ENCODE assay signal across 24 cellular contexts in genomic region chr19:13681509-13681908, GRCh38.
DNase-seq lines count a peak whose midpoint lies in the region; TF ChIP-seq lines count a peak whose summit lies in the region.
"Had no signal": no experiment of that assay in that cellular context is flagged by ENCODE, and none has a peak within 500 bp of the region (broad histone marks: within the 10 kb centered on the region; RNA-seq: fewer than 3 reads in every experiment).

No MANE protein-coding gene starts in this region.

- no peak overlapping the region for H3K27ac ChIP-seq in trophoblast cell (ENCODE audit: low read depth, low read length)
- H3K27ac ChIP-seq: A549, cardiac muscle cell, heart right ventricle, neural progenitor cell had no signal

- no peak overlapping the region for H3K4me2 ChIP-seq in trophoblast cell (ENCODE audit: low read length)
- H3K4me2 ChIP-seq: A549, neural progenitor cell had no signal

- no CpG with 5 or more reads among the region's 3 CpGs for WGBS in trophoblast cell (ENCODE audit: extremely low coverage, insufficient coverage, insufficient read length)

- no peak overlapping the region for H2BK120ac ChIP-seq in trophoblast cell (ENCODE audit: insufficient read depth, low read length, poor library complexity)

- DNase-seq in AG09319 (ENCODE audit: extremely low read depth, low read depth) (peak; percentile 23), GOT3 (lab: John Stamatoyannopoulos, UW) (peak; percentile 15), SW480 (ENCODE audit: low spot score) (peak; percentile 50), fibroblast of mammary gland (ENCODE audit: low read depth) (peak; percentile 65), trophoblast cell (no peak), HK-2 (ENCODE audit: unreplicated experiment) (no peak), NCI-H187 (lab: John Stamatoyannopoulos, UW) (no peak)
- no peak for DNase-seq in stimulated activated naive CD4-positive, alpha-beta T cell (lab: John Stamatoyannopoulos, UW)
- DNase-seq: activated CD4-positive, alpha-beta T cell treated with anti-CD3 and anti-CD28 coated beads for 36 hours; anterior cingulate cortex; BE2C; DMS53; foreskin fibroblast; heart right ventricle; Kasumi-1; NCI-H1436 treated with DMSO at 0.1 percent for 48 hours; NCI-H446 treated with DMSO at 0.1 percent for 48 hours; Right ventricle myocardium superior; stimulated activated CD8-positive, alpha-beta memory T cell treated with anti-CD3 and anti-CD28 coated beads, Interleukin-4, amount 100 ng/mL, for 48 hours; stimulated activated naive CD8-positive, alpha-beta T cell treated with anti-CD3 and anti-CD28 coated beads, Interleukin-15, amount 100 ng/mL, for 72 hours had no signal

- no peak overlapping the region for H4K91ac ChIP-seq in trophoblast cell (ENCODE audit: low read depth, low read length)

- no peaks in the 10 kb centered on the region for H3K79me2 ChIP-seq in trophoblast cell (ENCODE audit: control insufficient read depth, insufficient read depth, low read length, poor library complexity)

- H4K8ac ChIP-seq in trophoblast cell (ENCODE audit: low read depth, low read length): no peak overlapping the region

- H3K36me3 ChIP-seq in trophoblast cell (ENCODE audit: control insufficient read depth in 1 of 2, insufficient read depth in 2 of 2, low read length in 2 of 2): no peaks in the 10 kb centered on the region
- H3K36me3 ChIP-seq: BE2C, cardiac muscle cell, HAP-1, heart right ventricle, neural progenitor cell had no signal

- no peak overlapping the region for H3K4ac ChIP-seq in trophoblast cell (ENCODE audit: low read depth, low read length)

- H3K18ac ChIP-seq in trophoblast cell (ENCODE audit: low read length): no peak overlapping the region

- H2BK12ac ChIP-seq in trophoblast cell (ENCODE audit: low read length): no peak overlapping the region

- no peaks in the 10 kb centered on the region for H3K79me1 ChIP-seq in trophoblast cell (ENCODE audit: low read length)

- H3K9ac ChIP-seq in trophoblast cell (ENCODE audit: low read length): no peak overlapping the region
- H3K9ac ChIP-seq: neural progenitor cell had no signal

- H3K27me3 ChIP-seq in trophoblast cell (ENCODE audit: insufficient read depth, low read length): no peaks in the 10 kb centered on the region
- H3K27me3 ChIP-seq: BE2C, cardiac muscle cell, neural progenitor cell had no signal

- TF ChIP-seq CTCF in AG09319 (IDR thresholded peaks at IDR 0.05; ENCODE audit: low read depth, low read length) (no peak), fibroblast of mammary gland (conservative IDR thresholded peaks at IDR 0.05; ENCODE audit: control insufficient read depth, insufficient read depth, low read depth, low read length) (no peak)

- H3K9me3 ChIP-seq in trophoblast cell (ENCODE audit: insufficient read depth, low read depth, low read length): peaks cover 7% of the 10 kb centered on the region
- H3K9me3 ChIP-seq: BE2C had no signal

- no peak overlapping the region for H3K4me3 ChIP-seq in fibroblast of mammary gland (ENCODE audit: control insufficient read depth, low read depth, low read length)
- H3K4me3 ChIP-seq in trophoblast cell (ENCODE audit: low read depth, low read length): no peak overlapping the region
- H3K4me3 ChIP-seq: A549, cardiac muscle cell, HAP-1, heart right ventricle, neural progenitor cell had no signal

- no peak overlapping the region for H2AFZ ChIP-seq in trophoblast cell (ENCODE audit: insufficient read depth, low read length, poor library complexity)
- H2AFZ ChIP-seq: neural progenitor cell had no signal

- H2BK5ac ChIP-seq in trophoblast cell (ENCODE audit: low read depth, low read length, poor library complexity): no peak overlapping the region

- no peak overlapping the region for H2AK5ac ChIP-seq in trophoblast cell (ENCODE audit: low read length)

- no peak overlapping the region for H3K23ac ChIP-seq in trophoblast cell (ENCODE audit: low read length)

- no peaks in the 10 kb centered on the region for H3K4me1 ChIP-seq in trophoblast cell (ENCODE audit: control insufficient read depth in 1 of 2, insufficient read depth in 2 of 2, low read length in 2 of 2)
- H3K4me1 ChIP-seq: A549, BE2C, HAP-1, heart right ventricle, neural progenitor cell had no signal

- no peak overlapping the region for H3K14ac ChIP-seq in trophoblast cell (ENCODE audit: low read length)

- H4K12ac ChIP-seq in trophoblast cell (ENCODE audit: low read depth, low read length): no peak overlapping the region

Comparison
In these comparisons a context has a peak if more than half of its experiments do, and no peak if none do; other contexts are left out.
1. DNase-seq: peak in AG09319 (single experiment), GOT3 (single experiment), SW480 (single experiment) and fibroblast of mammary gland (single experiment); none in stimulated activated naive CD4-positive, alpha-beta T cell (0 of 6), trophoblast cell (0 of 2), HK-2 (single experiment) and NCI-H187 (0 of 2).